In the genomic region with DNA sequence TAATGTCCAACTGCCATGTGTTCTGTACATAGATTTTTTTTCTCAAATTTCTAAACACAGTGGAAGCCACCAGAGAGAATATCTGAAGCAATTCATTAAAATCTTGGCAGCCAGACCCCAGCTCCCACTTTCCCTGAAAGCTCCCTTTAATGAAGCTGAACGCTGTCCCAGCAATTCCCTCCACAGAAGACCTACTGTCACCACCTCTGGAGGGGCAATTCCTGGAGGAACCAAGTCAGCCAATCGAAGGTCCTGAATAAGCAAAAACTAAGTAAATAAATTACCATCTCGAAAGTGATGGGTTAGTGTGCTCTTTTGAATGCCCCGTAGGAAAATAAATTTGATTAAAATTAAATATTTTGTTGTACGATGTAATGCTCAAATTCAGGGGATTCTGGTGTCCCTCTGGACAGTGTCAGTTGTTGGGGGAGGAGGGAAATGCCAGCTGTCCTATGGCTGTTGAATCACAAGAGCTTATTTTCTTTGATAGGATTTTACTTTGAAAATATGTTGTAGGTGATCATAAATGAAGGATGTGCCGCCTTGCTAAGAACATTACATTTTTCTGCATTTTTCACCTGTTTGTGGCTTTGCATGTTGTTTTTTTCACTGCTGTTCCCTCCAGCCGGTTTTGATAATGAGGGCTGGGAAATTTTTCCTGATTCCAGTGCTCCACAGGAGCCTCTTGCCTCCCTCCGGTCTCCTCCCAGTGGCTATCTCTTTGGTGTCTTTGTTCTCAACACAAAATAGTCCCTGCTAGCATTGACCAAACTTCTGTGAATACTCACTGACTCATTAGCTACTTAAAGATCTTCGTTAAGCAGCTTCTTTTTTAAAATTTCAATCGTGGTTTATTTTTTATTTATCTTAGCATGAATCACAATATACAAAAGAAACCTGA, we compare ENCODE assay signal across 10 cellular contexts. TPM values are rescaled to one million over a fixed set of nuclear protein-coding genes. Genes with fewer than 3 reads are reported as not detected.
A peak's percentile ranks its signal among the peaks of the same experiment; 100 is the strongest.
DNase-seq lines count a peak whose midpoint lies in the region; ATAC-seq and TF ChIP-seq lines count a peak whose summit lies in the region.
"Had no signal": no experiment of that assay in that cellular context is flagged by ENCODE, and none has a peak within 500 bp of the region (broad histone marks: within the 10 kb centered on the region; RNA-seq: fewer than 3 reads in every experiment).

No MANE protein-coding gene starts in this region.

- 5 to 6% methylated on average over 8 of the region's 10 CpGs for WGBS in ectodermal cell, 2 experiments

- H3K9me3 ChIP-seq in ectodermal cell (ENCODE audit: control insufficient read depth, low read length) (no peaks in the 10 kb centered on the region), neural progenitor cell (ENCODE audit: low read depth) (no peaks in the 10 kb centered on the region)
- no peaks in the 10 kb centered on the region for H3K9me3 ChIP-seq in effector memory CD4-positive, alpha-beta T cell (ENCODE audit: control insufficient read depth, low read length)
- H3K9me3 ChIP-seq: thoracic aorta had no signal

- H3K36me3 ChIP-seq in ectodermal cell (ENCODE audit: control insufficient read depth, insufficient read depth, low read length) (no peaks in the 10 kb centered on the region), neural progenitor cell (no peaks in the 10 kb centered on the region)
- no peaks in the 10 kb centered on the region for H3K36me3 ChIP-seq in effector memory CD4-positive, alpha-beta T cell (ENCODE audit: control insufficient read depth, insufficient read depth, low read length)
- H3K36me3 ChIP-seq: thoracic aorta had no signal

- no peak overlapping the region for H2AFZ ChIP-seq in neural progenitor cell (replicated peaks)

- H3K9ac ChIP-seq in neural progenitor cell: no peak overlapping the region

- H3K36me3 Mint-ChIP-seq in neural progenitor cell: peaks cover 1% of the 10 kb centered on the region
- no peaks in the 10 kb centered on the region for H3K36me3 Mint-ChIP-seq in activated T-cell treated with anti-CD3 and anti-CD28 coated beads, Interleukin-2, amount 50 U/mL, for 4 hours (ENCODE audit: insufficient read depth)

- ATAC-seq in GM18511 (IDR thresholded peaks at IDR 0.05; ENCODE audit: unreplicated experiment) (peak; percentile 48), HG03045 (IDR thresholded peaks at IDR 0.05; ENCODE audit: unreplicated experiment) (no peak)
- no peak for ATAC-seq in activated T-cell treated with anti-CD3 and anti-CD28 coated beads, Interleukin-2, amount 50 U/mL, for 4 hours

- no peak for TF ChIP-seq CTCF in neural progenitor cell (IDR thresholded peaks at IDR 0.05)

- H3K4me3 ChIP-seq in ectodermal cell (ENCODE audit: insufficient read depth, low read depth, low read length): no peak overlapping the region
- peak overlapping the region; percentile 35 for H3K4me3 ChIP-seq in neural progenitor cell
- H3K4me3 ChIP-seq in effector memory CD4-positive, alpha-beta T cell (ENCODE audit: insufficient read depth, low read depth, low read length, poor library complexity, severe bottlenecking): no peak overlapping the region
- H3K4me3 ChIP-seq: thoracic aorta had no signal

- no peaks in the 10 kb centered on the region for H3K9me3 Mint-ChIP-seq in neural progenitor cell
- no peaks in the 10 kb centered on the region for H3K9me3 Mint-ChIP-seq in activated T-cell treated with anti-CD3 and anti-CD28 coated beads, Interleukin-2, amount 50 U/mL, for 4 hours

- H3K27me3 Mint-ChIP-seq in neural progenitor cell (ENCODE audit: insufficient read depth, low read depth): peaks cover 3% of the 10 kb centered on the region
- peaks cover 4% of the 10 kb centered on the region for H3K27me3 Mint-ChIP-seq in activated T-cell treated with anti-CD3 and anti-CD28 coated beads, Interleukin-2, amount 50 U/mL, for 4 hours (ENCODE audit: low read depth)

- DNase-seq in M059J (ENCODE audit: low read depth): peak; percentile 89
- peak; percentile 77 for DNase-seq in neural progenitor cell (ENCODE audit: low spot score)
- DNase-seq in effector memory CD4-positive, alpha-beta T cell: no peak
- DNase-seq in activated T-cell treated with anti-CD3 and anti-CD28 coated beads, Interleukin-2, amount 50 U/mL, for 4 hours: no peak
- DNase-seq in NCI-H1417 treated with DMSO at 0.1 percent for 48 hours (lab: John Stamatoyannopoulos, UW): no peak
- DNase-seq: activated effector memory CD4-positive, alpha-beta T cell treated with Interleukin-2 at 50 U/mL for 16 hours had no signal

- H3K27me3 ChIP-seq in ectodermal cell (ENCODE audit: control insufficient read depth, insufficient read depth, low read length, poor library complexity, severe bottlenecking) (no peaks in the 10 kb centered on the region), neural progenitor cell (no peaks in the 10 kb centered on the region)
- H3K27me3 ChIP-seq in effector memory CD4-positive, alpha-beta T cell (replicated peaks; ENCODE audit: control insufficient read depth, insufficient read depth, low read length, poor library complexity, severe bottlenecking): no peaks in the 10 kb centered on the region

- peaks cover 40% of the 10 kb centered on the region for H3F3A ChIP-seq in neural progenitor cell (ENCODE audit: low read depth)

- H3K4me2 ChIP-seq in neural progenitor cell: peak overlapping the region; percentile 73

- peaks cover 73% of the 10 kb centered on the region for H3K4me1 Mint-ChIP-seq in neural progenitor cell
- peaks cover 21% of the 10 kb centered on the region for H3K4me1 Mint-ChIP-seq in activated T-cell treated with anti-CD3 and anti-CD28 coated beads, Interleukin-2, amount 50 U/mL, for 4 hours (ENCODE audit: low read depth)

- no peaks in the 10 kb centered on the region for H4K20me1 ChIP-seq in neural progenitor cell (ENCODE audit: low read depth)

- H3K79me2 ChIP-seq in neural progenitor cell (ENCODE audit: low read depth): no peaks in the 10 kb centered on the region

- H3K4me3 Mint-ChIP-seq in neural progenitor cell: peak overlapping the region; percentile 63
- no peak overlapping the region for H3K4me3 Mint-ChIP-seq in activated T-cell treated with anti-CD3 and anti-CD28 coated beads, Interleukin-2, amount 50 U/mL, for 4 hours

- H3K27ac Mint-ChIP-seq in neural progenitor cell: peak overlapping the region; percentile 99

- peak overlapping the region; percentile 47 for H3K27ac ChIP-seq in ectodermal cell (ENCODE audit: insufficient read depth, low read depth, low read length, poor library complexity, severe bottlenecking)
- peak overlapping the region; percentile 94 for H3K27ac ChIP-seq in neural progenitor cell
- H3K27ac ChIP-seq in effector memory CD4-positive, alpha-beta T cell (ENCODE audit: insufficient read depth, low read length, poor library complexity, severe bottlenecking): no peak overlapping the region
- H3K27ac ChIP-seq: thoracic aorta had no signal

- H3K4me1 ChIP-seq in ectodermal cell (ENCODE audit: control insufficient read depth, insufficient read depth, low read length) (peaks cover 40% of the 10 kb centered on the region), neural progenitor cell (peaks cover 65% of the 10 kb centered on the region)
- H3K4me1 ChIP-seq in effector memory CD4-positive, alpha-beta T cell (ENCODE audit: control insufficient read depth, insufficient read depth, low read length, poor library complexity, severe bottlenecking): peaks cover 12% of the 10 kb centered on the region

RNA-seq across cellular contexts. Expression of gene GSAP, which starts 9.3 kb away (rescaled TPM):
- total RNA-seq in M059J (2014; rRNA removed; shearing (Covaris generic)): 4.4 and 6.9 TPM in 2 replicates
- polyA plus RNA-seq in ectodermal cell (2013, experiment 1 of 4): 1.7 TPM
- 1.3 TPM for polyA plus RNA-seq in ectodermal cell (2013, experiment 2 of 4)
- polyA plus RNA-seq in ectodermal cell (2013, experiment 3 of 4): 0.75 TPM
- 0.89 TPM for polyA plus RNA-seq in ectodermal cell (2013, experiment 4 of 4)
- total RNA-seq in neural progenitor cell (ENCODE audit: low replicate concordance): 2.0 and 2.6 TPM in 2 replicates
- total RNA-seq in activated T-cell treated with anti-CD3 and anti-CD28 coated beads, Interleukin-2, amount 50 U/mL, for 4 hours: 1 to 10 TPM; 1.6 to 2.6 (median 1.8) TPM

Comparison
In these comparisons a context has a peak if more than half of its experiments do, and no peak if none do; other contexts are left out.
1. DNase-seq: peak in M059J (single experiment) and neural progenitor cell (single experiment); none in effector memory CD4-positive, alpha-beta T cell (0 of 3), activated T-cell treated with anti-CD3 and anti-CD28 coated beads, Interleukin-2, amount 50 U/mL, for 4 hours (single experiment) and NCI-H1417 treated with DMSO at 0.1 percent for 48 hours (single experiment).